In the genomic region with DNA sequence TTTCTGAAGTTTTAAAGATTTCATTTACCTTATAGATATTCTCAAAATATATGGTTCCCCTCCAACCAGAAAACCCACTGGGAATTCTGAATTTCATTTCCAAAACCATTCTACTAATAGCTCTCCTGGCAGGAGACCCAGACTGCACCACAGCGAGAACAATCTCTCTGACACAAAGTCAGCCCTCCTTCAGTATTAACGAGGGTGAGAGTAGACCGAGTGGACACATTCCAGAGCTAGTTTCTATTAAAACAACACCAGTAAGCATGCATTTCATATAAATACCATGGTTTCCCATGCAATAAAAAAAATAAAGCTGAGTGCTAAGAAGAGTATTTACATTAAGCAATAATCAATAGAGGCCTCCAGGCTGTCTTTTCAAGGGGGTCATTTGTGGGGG, we compare ENCODE assay signal across 23 cellular contexts.
"Had no signal": no experiment of that assay in that cellular context is flagged by ENCODE, and none has a peak within 500 bp of the region (broad histone marks: within the 10 kb centered on the region; RNA-seq: fewer than 3 reads in every experiment).

No MANE protein-coding gene starts in this region.

- H3K4me3 ChIP-seq: breast epithelium, colonic mucosa, gastrocnemius medialis, suprapubic skin, tibial nerve had no signal

- ATAC-seq: gastrocnemius medialis; left colon; naive thymus-derived CD4-positive, alpha-beta T cell; right cardiac atrium had no signal

- DNase-seq: activated CD4-positive, alpha-beta T cell treated with anti-CD3 and anti-CD28 coated beads for 4 hours; activated CD4-positive, alpha-beta T cell treated with anti-CD3 and anti-CD28 coated beads, Interleukin-2, amount 50 U/mL, for 4 hours; activated gamma-delta T cell; activated naive CD4-positive, alpha-beta T cell treated with anti-CD3 and anti-CD28 coated beads, Interleukin-2, amount 10 ng/mL, durations not matched to agents 7 days and 5 days; activated naive CD8-positive, alpha-beta T cell treated with anti-CD3 and anti-CD28 coated beads, Interleukin-2, amount 10 ng/mL, durations not matched to agents 7 days and 5 days; central memory CD4-positive, alpha-beta T cell; colonic mucosa; effector CD8-positive, alpha-beta T cell; gastrocnemius medialis; glutamatergic neuron; hippocampal formation; kidney; left colon; naive thymus-derived CD4-positive, alpha-beta T cell; nucleus accumbens; right cardiac atrium; stimulated activated CD4-positive, alpha-beta T cell treated with anti-CD3 and anti-CD28 coated beads, Interleukin-15, amount 100 ng/mL, for 24 hours; stimulated activated CD4-positive, alpha-beta T cell treated with anti-CD3 and anti-CD28 coated beads, Interleukin-2, amount 100 ng/mL, for 24 hours; stimulated activated naive CD4-positive, alpha-beta T cell; T-helper 1 cell had no signal
